In the genomic region with DNA sequence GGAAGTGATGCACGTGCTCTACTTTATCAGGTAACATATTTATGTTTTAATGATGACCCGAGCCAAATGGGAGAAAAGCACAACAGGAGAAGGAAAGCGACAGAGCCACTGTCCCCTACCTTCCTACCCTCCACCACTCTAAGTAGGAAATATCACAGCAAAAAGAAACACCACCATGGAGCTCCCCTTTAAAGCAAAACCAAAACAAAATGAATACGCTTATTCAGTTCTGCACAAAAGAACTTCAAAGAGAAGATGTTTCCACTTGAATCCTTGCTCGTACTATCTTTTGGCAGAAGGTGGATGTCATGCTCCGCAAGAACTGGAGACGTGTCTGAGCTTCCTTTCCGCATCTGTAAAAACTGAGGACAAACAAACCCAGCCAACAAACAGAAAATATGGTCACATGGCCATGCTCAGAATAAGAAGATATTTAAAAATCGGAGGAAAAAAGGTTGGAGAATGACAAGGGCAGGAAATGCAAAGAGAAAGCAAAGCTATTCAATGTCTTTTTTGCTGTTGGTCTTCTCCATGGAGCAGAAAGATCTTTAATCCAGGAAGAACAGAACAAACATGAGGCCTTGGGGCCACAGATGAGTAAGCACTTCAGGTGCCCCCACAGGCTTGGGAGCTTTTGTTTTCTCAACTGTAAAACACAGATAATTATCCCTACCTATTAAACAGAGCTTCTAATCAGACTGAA, we compare ENCODE assay signal across 12 cellular contexts. TPM values are rescaled to one million over a fixed set of nuclear protein-coding genes. Genes with fewer than 3 reads are reported as not detected.
DNase-seq lines count a peak whose midpoint lies in the region; ATAC-seq, FAIRE-seq and TF ChIP-seq lines count a peak whose summit lies in the region.
"Had no signal": no experiment of that assay in that cellular context is flagged by ENCODE, and none has a peak within 500 bp of the region (broad histone marks: within the 10 kb centered on the region; RNA-seq: fewer than 3 reads in every experiment).

No MANE protein-coding gene starts in this region.

- BruUV-seq in GM12878 (replicated peaks; lab: Mats Ljungman, UMichigan) = no TSS peak

- H4K20me1 ChIP-seq in BLaER1 (peaks cover 4% of the 10 kb centered on the region; the same call in 1 of the 2 replicates), GM12878 (ENCODE audit: control insufficient read depth, insufficient read depth) (no peaks in the 10 kb centered on the region)

- H3K27me3 ChIP-seq in BLaER1 (no peaks in the 10 kb centered on the region), GM12878 (replicated peaks in 1 of 2; ENCODE audit: control insufficient read depth in 2 of 2, insufficient read depth in 2 of 2, low read length in 1 of 2) (no peaks in the 10 kb centered on the region)
- no peaks in the 10 kb centered on the region for H3K27me3 ChIP-seq in CD4-positive, alpha-beta memory T cell (ENCODE audit: insufficient read depth, low read length)
- H3K27me3 ChIP-seq: brain microvascular endothelial cell had no signal

- H3K4me2 ChIP-seq in BLaER1 (peak overlapping the region; percentile 67), GM12878 (ENCODE audit: control insufficient read depth, insufficient read depth) (peak overlapping the region; percentile 80)

- TF ChIP-seq POLR2A in GM12878 (IDR thresholded peaks at IDR 0.05; ENCODE audit: low read depth, low read length) = no peak

- H3K27me3 Mint-ChIP-seq in CD4-positive, alpha-beta memory T cell = no peaks in the 10 kb centered on the region
- H3K27me3 Mint-ChIP-seq: naive thymus-derived CD8-positive, alpha-beta T cell had no signal

- in situ Hi-C loops in GM12878 (cut with MboI) = no loop called here

- no peaks in the 10 kb centered on the region for H3K79me2 ChIP-seq in GM12878 (ENCODE audit: control insufficient read depth, insufficient read depth, low read length)

- no peak for TF ChIP-seq CTCF in GM12878 (IDR thresholded peaks at IDR 0.05 in 2 of 3, conservative IDR thresholded peaks at IDR 0.05 in 1 of 3; ENCODE audit: control insufficient read depth in 2 of 3, extremely low read depth in 1 of 3, insufficient read depth in 1 of 3, low read depth in 3 of 3, low read length in 3 of 3)

- SMC1A ChIA-PET in GM12878 (lab: Charles Lee; ENCODE audit: uncharacterized antibody, unreplicated experiment) = interaction anchor here (0.6 to 1.5 kb wide), 7 partner anchors 9 to 64 kb away, joined by 3 to 6 read pairs (median 3); partner anchors contain the start of gene N4BP2L1

- no peak overlapping the region for H3K4me3 ChIP-seq in BLaER1
- H3K4me3 ChIP-seq in CD4-positive, alpha-beta memory T cell (ENCODE audit: low read length in 2 of 2) = no peak overlapping the region
- peak overlapping the region; percentile 54 for H3K4me3 ChIP-seq in GM12878
- H3K4me3 ChIP-seq: thoracic aorta had no signal

- 46% methylated on average over 9 of the region's 9 CpGs for WGBS in GM12878 (ENCODE audit: insufficient coverage, insufficient replicate concordance, low lambda C conversion rate, missing lambda C conversion rate)

- peaks cover 36 to 53% of the 10 kb centered on the region in 2 donors for H3K36me3 Mint-ChIP-seq in CD4-positive, alpha-beta memory T cell

- TF ChIP-seq EP300 in GM12878 (IDR thresholded peaks at IDR 0.05; ENCODE audit: borderline replicate concordance in 1 of 2, control insufficient read depth in 1 of 2, low read depth in 2 of 2, low read length in 2 of 2) = no peak

- POLR2A ChIA-PET in CD4-positive, alpha-beta memory T cell (lab: Charles Lee; ENCODE audit: partially characterized antibody) = interaction anchor here (0.9 to 1.7 kb wide), 3 partner anchors 14 to 20 kb away, joined by 4 to 6 read pairs (median 4); partner anchors contain the start of gene N4BP2L1
- POLR2A ChIA-PET in GM12878 (lab: Charles Lee) = interaction anchor here (0.6 kb wide), 1 partner anchor 147 kb away, joined by 3 read pairs; no protein-coding TSS in a partner anchor

- H3K4me1 Mint-ChIP-seq in CD4-positive, alpha-beta memory T cell = peaks cover 23 to 35% (median 26%) of the 10 kb centered on the region in 4 donors

- H3K27ac Mint-ChIP-seq in CD4-positive, alpha-beta memory T cell = peak overlapping the region; percentile 39 to 91 (median 69)

- H3K9me3 Mint-ChIP-seq in CD4-positive, alpha-beta memory T cell = no peaks in the 10 kb centered on the region
- H3K9me3 Mint-ChIP-seq: naive thymus-derived CD8-positive, alpha-beta T cell had no signal

- H2AFZ ChIP-seq in GM12878 (ENCODE audit: control insufficient read depth, low read depth, low read length) = peak overlapping the region; percentile 75

- no peaks in the 10 kb centered on the region for H3K9me3 ChIP-seq in BLaER1
- no peaks in the 10 kb centered on the region for H3K9me3 ChIP-seq in CD4-positive, alpha-beta memory T cell (ENCODE audit: control insufficient read depth in 1 of 2, low read length in 2 of 2)
- no peaks in the 10 kb centered on the region for H3K9me3 ChIP-seq in GM12878 (replicated peaks; ENCODE audit: control insufficient read depth, insufficient read depth, low read length)
- H3K9me3 ChIP-seq: thoracic aorta had no signal

- DNase-seq in CD4-positive, alpha-beta memory T cell = peak in 1 of 5 donors; percentile 9
- DNase-seq in GM12878 (ENCODE audit: low read depth, low spot score) (no peak), amniotic stem cell (lab: John Stamatoyannopoulos, UW) (no peak), cardiac septum (ENCODE audit: low spot score) (no peak)
- DNase-seq: brain microvascular endothelial cell; glutamatergic neuron; naive thymus-derived CD8-positive, alpha-beta T cell; NCI-H774 had no signal

- intact Hi-C loops in CD4-positive, alpha-beta memory T cell (cut with micrococcal nuclease) = no loop called here
- intact Hi-C loops in GM12878 (cut with micrococcal nuclease; ENCODE audit: unreplicated experiment) = no loop called here
- intact Hi-C loops in cardiac septum (cut with DNase I) = no loop called here

- RAD21 ChIA-PET in GM12878 (lab: Charles Lee; ENCODE audit: unreplicated experiment) = no interaction called here

- ATAC-seq in HG03175 (IDR thresholded peaks at IDR 0.05; ENCODE audit: unreplicated experiment) = peak; percentile 27
- no peak for ATAC-seq in GM12878
- ATAC-seq in GM18868 (IDR thresholded peaks at IDR 0.05; ENCODE audit: unreplicated experiment) = no peak
- ATAC-seq: naive thymus-derived CD8-positive, alpha-beta T cell had no signal

- H3K4me3 Mint-ChIP-seq in CD4-positive, alpha-beta memory T cell = peak overlapping the region; percentile 43 to 81 (median 70)
- H3K4me3 Mint-ChIP-seq: naive thymus-derived CD8-positive, alpha-beta T cell had no signal

- peaks cover 25% of the 10 kb centered on the region for H3K4me1 ChIP-seq in BLaER1
- H3K4me1 ChIP-seq in CD4-positive, alpha-beta memory T cell (ENCODE audit: insufficient read depth, low read length) = no peaks in the 10 kb centered on the region
- no peaks in the 10 kb centered on the region for H3K4me1 ChIP-seq in GM12878 (ENCODE audit: control insufficient read depth, insufficient read depth, low read length)

- peak overlapping the region; percentile 6; the same call in 1 of the 2 replicates for H3K27ac ChIP-seq in BLaER1
- no peak overlapping the region for H3K27ac ChIP-seq in CD4-positive, alpha-beta memory T cell (ENCODE audit: low read depth, low read length)
- H3K27ac ChIP-seq in GM12878 (ENCODE audit: control insufficient read depth, insufficient read depth) = peak overlapping the region; percentile 66
- H3K27ac ChIP-seq: brain microvascular endothelial cell, thoracic aorta had no signal

- CTCF ChIA-PET in CD4-positive, alpha-beta memory T cell (lab: Charles Lee; ENCODE audit: partially characterized antibody) = interaction anchor here (1.6 kb wide), 1 partner anchor 14 kb away, joined by 7 read pairs; no protein-coding TSS in a partner anchor
- CTCF ChIA-PET in GM12878 (lab: Yijun Ruan, JAX) = interaction anchor here (0.6 to 1.3 kb wide), 3 partner anchors 18 to 243 kb away, joined by 3 read pairs; no protein-coding TSS in a partner anchor

- H3K9ac ChIP-seq in BLaER1 (no peak overlapping the region), GM12878 (ENCODE audit: control insufficient read depth, insufficient read depth, low read length) (peak overlapping the region; percentile 67)

- TF ChIP-seq RAD21 in GM12878 (IDR thresholded peaks at IDR 0.05; ENCODE audit: insufficient read depth, low read depth, low read length) = no peak

- peak; percentile 56 for FAIRE-seq in GM12878 (lab: Jason Lieb, UNC)

- peaks cover 49% of the 10 kb centered on the region for H3K36me3 ChIP-seq in BLaER1
- H3K36me3 ChIP-seq in CD4-positive, alpha-beta memory T cell (ENCODE audit: insufficient read depth, low read length) = peaks cover 22% of the 10 kb centered on the region
- peaks cover 0 to 2% of the 10 kb centered on the region in 2 experiments; a peak in 1 of 4 replicates for H3K36me3 ChIP-seq in GM12878 (ENCODE audit: control insufficient read depth in 2 of 2, insufficient read depth in 2 of 2, low read length in 1 of 2)
- H3K36me3 ChIP-seq: brain microvascular endothelial cell, thoracic aorta had no signal

TF ChIP-seq in GM12878, 131 proteins besides CTCF, POLR2A, EP300 and RAD21 (continues in another document):
- TF ChIP-seq TCF7 (IDR thresholded peaks at IDR 0.05; ENCODE audit: borderline replicate concordance) (peak; percentile 52; the same call in 1 of the 2 replicates), SRF (IDR thresholded peaks at IDR 0.05; ENCODE audit: low read depth in 2 of 2, low read length in 2 of 2) (no peak), WRNIP1 (IDR thresholded peaks at IDR 0.05; ENCODE audit: borderline replicate concordance, low read depth, low read length) (no peak)

RNA-seq across cellular contexts. Expression of gene N4BP2L1, which starts 19.5 kb away (rescaled TPM):
- 10 to 100 TPM; 51.6 to 51.9 TPM for total RNA-seq in CD4-positive, alpha-beta memory T cell
- polyA plus RNA-seq in CD4-positive, alpha-beta memory T cell = 10 to 100 TPM; 43.3 to 80.1 TPM
- 110 and 112 TPM in 2 replicates for total RNA-seq in GM12878 (2013; cell fraction: nucleolus; rRNA removed)
- 11.6 and 14.7 TPM in 2 replicates for total RNA-seq in GM12878 (2014; rRNA removed)
- 14.9 and 15.7 TPM in 2 replicates for total RNA-seq in GM12878 (2014; rRNA removed; fragmentation: Illumina TruSeq; extraction: Trizol)
- 11.2 and 12.0 TPM in 2 replicates for total RNA-seq in GM12878 (2021)
- polyA plus RNA-seq in GM12878 (2011; ENCODE audit: low read depth) = 13.8 TPM
- 42.5 and 68.0 TPM in 2 replicates for polyA plus RNA-seq in GM12878 (2011; rRNA removed)
- polyA plus RNA-seq in GM12878 (2011; cell fraction: cytosol; rRNA removed) = 17.0 and 17.1 TPM in 2 replicates
- polyA plus RNA-seq in GM12878 (2011; cell fraction: nucleus; rRNA removed) = 42.6 and 52.4 TPM in 2 replicates
- polyA plus RNA-seq in GM12878 (2012) = 22.5 and 39.5 TPM in 2 replicates
- polyA plus RNA-seq in GM12878 (2014; fragmentation: Illumina TruSeq; extraction: Trizol) = 16.7 and 21.4 TPM in 2 replicates
- 1 to 10 TPM; 3.3 to 5.7 TPM for polyA plus RNA-seq in GM12878 (2014; fragmentation: Nextera tagmentation; extraction: Ambion mirVana)
- polyA plus RNA-seq in GM12878 (2014; rRNA removed) = 16.9 and 23.4 TPM in 2 replicates
- 10 to 100 TPM; 16.9 to 18.7 TPM for polyA plus RNA-seq in GM12878 (2016; fragmentation: Nextera tagmentation; extraction: Ambion mirVana)
- polyA minus RNA-seq in GM12878 (2011; rRNA and poly(A)+ RNA removed) = 14.9 and 16.4 TPM in 2 replicates
- 3.8 and 7.6 TPM in 2 replicates for polyA minus RNA-seq in GM12878 (2011; cell fraction: cytosol; rRNA and poly(A)+ RNA removed)
- 19.0 and 29.8 TPM in 2 replicates for polyA minus RNA-seq in GM12878 (2011; cell fraction: nucleus; rRNA and poly(A)+ RNA removed)
- total RNA-seq in cardiac septum = 4.9 TPM
